Comparison of ENCODE assay signal across 8 cellular contexts in genomic region chr1:8424539-8425116, GRCh38.
A peak's percentile ranks its signal among the peaks of the same experiment; 100 is the strongest.
DNase-seq lines count a peak whose midpoint lies in the region; TF ChIP-seq lines count a peak whose summit lies in the region.

No MANE protein-coding gene starts in this region.

- no peak overlapping the region for H2AFZ ChIP-seq in neural progenitor cell (replicated peaks)

- peak overlapping the region; percentile 91 for H3K27ac ChIP-seq in neural progenitor cell

- H3K27ac Mint-ChIP-seq in neural progenitor cell = peak overlapping the region; percentile 21

- DNase-seq in NCI-H2029 treated with DMSO at 0.1 percent for 48 hours (lab: John Stamatoyannopoulos, UW) (peak; percentile 29), NCI-H2029 (lab: John Stamatoyannopoulos, UW) (no peak), NCI-H2227 treated with DMSO at 0.1 percent for 48 hours (lab: John Stamatoyannopoulos, UW) (peak; percentile 70), fibroblast of pulmonary artery (ENCODE audit: low read depth) (peak; percentile 41), neural progenitor cell (ENCODE audit: low spot score) (peak; percentile 61), D341Med (ENCODE audit: low spot score) (no peak), HCEC 1CT (no peak)
- DNase-seq in activated T-cell treated with anti-CD3 and anti-CD28 coated beads, Interleukin-2, amount 50 U/mL, for 1 hour = peak; percentile 60

- H3K4me3 Mint-ChIP-seq in neural progenitor cell = peak overlapping the region; percentile 87

- H3K36me3 Mint-ChIP-seq in neural progenitor cell = peaks cover 5% of the 10 kb centered on the region

- H3K4me3 ChIP-seq in fibroblast of pulmonary artery (replicated peaks; ENCODE audit: low read depth, low read length) = peak overlapping the region; percentile 83
- H3K4me3 ChIP-seq in neural progenitor cell = peak overlapping the region; percentile 92

- no peaks in the 10 kb centered on the region for H3K27me3 Mint-ChIP-seq in neural progenitor cell (ENCODE audit: insufficient read depth, low read depth)

- H3K36me3 ChIP-seq in neural progenitor cell = no peaks in the 10 kb centered on the region

- H3K9me3 ChIP-seq in neural progenitor cell (ENCODE audit: low read depth) = no peaks in the 10 kb centered on the region

- no peaks in the 10 kb centered on the region for H3K9me3 Mint-ChIP-seq in neural progenitor cell

- H3K9ac ChIP-seq in neural progenitor cell = no peak overlapping the region

- peak overlapping the region; percentile 83 for H3K4me2 ChIP-seq in neural progenitor cell

- peaks cover 43% of the 10 kb centered on the region for H3K4me1 ChIP-seq in neural progenitor cell

- H4K20me1 ChIP-seq in neural progenitor cell (ENCODE audit: low read depth) = peaks cover 64% of the 10 kb centered on the region

- peaks cover 25% of the 10 kb centered on the region for H3K4me1 Mint-ChIP-seq in neural progenitor cell

- peaks cover 50% of the 10 kb centered on the region for H3K79me2 ChIP-seq in neural progenitor cell (ENCODE audit: low read depth)

- H3F3A ChIP-seq in neural progenitor cell (ENCODE audit: low read depth) = peaks cover 47% of the 10 kb centered on the region

- H3K27me3 ChIP-seq in neural progenitor cell = no peaks in the 10 kb centered on the region

- TF ChIP-seq CTCF in fibroblast of pulmonary artery (IDR thresholded peaks at IDR 0.05; ENCODE audit: low read length, missing control alignments) (no peak), neural progenitor cell (IDR thresholded peaks at IDR 0.05) (no peak)

Comparison
In these comparisons a context has a peak if more than half of its experiments do, and no peak if none do; other contexts are left out.
1. DNase-seq: peak in NCI-H2029 treated with DMSO at 0.1 percent for 48 hours (single experiment), NCI-H2227 treated with DMSO at 0.1 percent for 48 hours (single experiment), activated T-cell treated with anti-CD3 and anti-CD28 coated beads, Interleukin-2, amount 50 U/mL, for 1 hour (single experiment), fibroblast of pulmonary artery (single experiment) and neural progenitor cell (single experiment); none in NCI-H2029 (single experiment), D341Med (single experiment) and HCEC 1CT (single experiment).